1 cellular context compared by ENCODE assay signal in genomic region chr14:52313903-52314481, GRCh38.
A peak's percentile ranks its signal among the peaks of the same experiment; 100 is the strongest.
TF ChIP-seq lines count a peak whose summit lies in the region.

A gene with protein sequence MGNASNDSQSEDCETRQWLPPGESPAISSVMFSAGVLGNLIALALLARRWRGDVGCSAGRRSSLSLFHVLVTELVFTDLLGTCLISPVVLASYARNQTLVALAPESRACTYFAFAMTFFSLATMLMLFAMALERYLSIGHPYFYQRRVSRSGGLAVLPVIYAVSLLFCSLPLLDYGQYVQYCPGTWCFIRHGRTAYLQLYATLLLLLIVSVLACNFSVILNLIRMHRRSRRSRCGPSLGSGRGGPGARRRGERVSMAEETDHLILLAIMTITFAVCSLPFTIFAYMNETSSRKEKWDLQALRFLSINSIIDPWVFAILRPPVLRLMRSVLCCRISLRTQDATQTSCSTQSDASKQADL (plus strand): TSS chr14:52314312. CDS start chr14:52314549, 237 bp downstream.

TF ChIP-seq in WTC11, 78 proteins besides CTCF, POLR2A, EP300 and RAD21 (continues in another document):
- no peak for TF ChIP-seq ARID4B (CRISPR knock-in tag; IDR thresholded peaks at IDR 0.05; ENCODE audit: borderline replicate concordance)
- no peak for TF ChIP-seq TEAD4 (CRISPR knock-in tag; IDR thresholded peaks at IDR 0.05)
- TF ChIP-seq ETV6 (CRISPR knock-in tag; IDR thresholded peaks at IDR 0.05): peak; percentile 76
- TF ChIP-seq, protein P1, sequence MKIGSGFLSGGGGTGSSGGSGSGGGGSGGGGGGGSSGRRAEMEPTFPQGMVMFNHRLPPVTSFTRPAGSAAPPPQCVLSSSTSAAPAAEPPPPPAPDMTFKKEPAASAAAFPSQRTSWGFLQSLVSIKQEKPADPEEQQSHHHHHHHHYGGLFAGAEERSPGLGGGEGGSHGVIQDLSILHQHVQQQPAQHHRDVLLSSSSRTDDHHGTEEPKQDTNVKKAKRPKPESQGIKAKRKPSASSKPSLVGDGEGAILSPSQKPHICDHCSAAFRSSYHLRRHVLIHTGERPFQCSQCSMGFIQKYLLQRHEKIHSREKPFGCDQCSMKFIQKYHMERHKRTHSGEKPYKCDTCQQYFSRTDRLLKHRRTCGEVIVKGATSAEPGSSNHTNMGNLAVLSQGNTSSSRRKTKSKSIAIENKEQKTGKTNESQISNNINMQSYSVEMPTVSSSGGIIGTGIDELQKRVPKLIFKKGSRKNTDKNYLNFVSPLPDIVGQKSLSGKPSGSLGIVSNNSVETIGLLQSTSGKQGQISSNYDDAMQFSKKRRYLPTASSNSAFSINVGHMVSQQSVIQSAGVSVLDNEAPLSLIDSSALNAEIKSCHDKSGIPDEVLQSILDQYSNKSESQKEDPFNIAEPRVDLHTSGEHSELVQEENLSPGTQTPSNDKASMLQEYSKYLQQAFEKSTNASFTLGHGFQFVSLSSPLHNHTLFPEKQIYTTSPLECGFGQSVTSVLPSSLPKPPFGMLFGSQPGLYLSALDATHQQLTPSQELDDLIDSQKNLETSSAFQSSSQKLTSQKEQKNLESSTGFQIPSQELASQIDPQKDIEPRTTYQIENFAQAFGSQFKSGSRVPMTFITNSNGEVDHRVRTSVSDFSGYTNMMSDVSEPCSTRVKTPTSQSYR (CRISPR knock-in tag; IDR thresholded peaks at IDR 0.05): no peak
- 0 out of 2 replicates have a peak, but pooled peaks have one; percentile 60 for TF ChIP-seq ZNF232 (CRISPR knock-in tag; IDR thresholded peaks at IDR 0.05)
- no peak for TF ChIP-seq RELA (CRISPR knock-in tag; IDR thresholded peaks at IDR 0.05; ENCODE audit: borderline replicate concordance)
- 0 out of 2 replicates have a peak, but pooled peaks have one; percentile 56 for TF ChIP-seq NR3C1 (CRISPR knock-in tag; conservative IDR thresholded peaks at IDR 0.05; ENCODE audit: low read depth)
- TF ChIP-seq SOX15 (CRISPR knock-in tag; IDR thresholded peaks at IDR 0.05): no peak
- TF ChIP-seq EMX1 (CRISPR knock-in tag; IDR thresholded peaks at IDR 0.05): no peak
- TF ChIP-seq, protein P2, sequence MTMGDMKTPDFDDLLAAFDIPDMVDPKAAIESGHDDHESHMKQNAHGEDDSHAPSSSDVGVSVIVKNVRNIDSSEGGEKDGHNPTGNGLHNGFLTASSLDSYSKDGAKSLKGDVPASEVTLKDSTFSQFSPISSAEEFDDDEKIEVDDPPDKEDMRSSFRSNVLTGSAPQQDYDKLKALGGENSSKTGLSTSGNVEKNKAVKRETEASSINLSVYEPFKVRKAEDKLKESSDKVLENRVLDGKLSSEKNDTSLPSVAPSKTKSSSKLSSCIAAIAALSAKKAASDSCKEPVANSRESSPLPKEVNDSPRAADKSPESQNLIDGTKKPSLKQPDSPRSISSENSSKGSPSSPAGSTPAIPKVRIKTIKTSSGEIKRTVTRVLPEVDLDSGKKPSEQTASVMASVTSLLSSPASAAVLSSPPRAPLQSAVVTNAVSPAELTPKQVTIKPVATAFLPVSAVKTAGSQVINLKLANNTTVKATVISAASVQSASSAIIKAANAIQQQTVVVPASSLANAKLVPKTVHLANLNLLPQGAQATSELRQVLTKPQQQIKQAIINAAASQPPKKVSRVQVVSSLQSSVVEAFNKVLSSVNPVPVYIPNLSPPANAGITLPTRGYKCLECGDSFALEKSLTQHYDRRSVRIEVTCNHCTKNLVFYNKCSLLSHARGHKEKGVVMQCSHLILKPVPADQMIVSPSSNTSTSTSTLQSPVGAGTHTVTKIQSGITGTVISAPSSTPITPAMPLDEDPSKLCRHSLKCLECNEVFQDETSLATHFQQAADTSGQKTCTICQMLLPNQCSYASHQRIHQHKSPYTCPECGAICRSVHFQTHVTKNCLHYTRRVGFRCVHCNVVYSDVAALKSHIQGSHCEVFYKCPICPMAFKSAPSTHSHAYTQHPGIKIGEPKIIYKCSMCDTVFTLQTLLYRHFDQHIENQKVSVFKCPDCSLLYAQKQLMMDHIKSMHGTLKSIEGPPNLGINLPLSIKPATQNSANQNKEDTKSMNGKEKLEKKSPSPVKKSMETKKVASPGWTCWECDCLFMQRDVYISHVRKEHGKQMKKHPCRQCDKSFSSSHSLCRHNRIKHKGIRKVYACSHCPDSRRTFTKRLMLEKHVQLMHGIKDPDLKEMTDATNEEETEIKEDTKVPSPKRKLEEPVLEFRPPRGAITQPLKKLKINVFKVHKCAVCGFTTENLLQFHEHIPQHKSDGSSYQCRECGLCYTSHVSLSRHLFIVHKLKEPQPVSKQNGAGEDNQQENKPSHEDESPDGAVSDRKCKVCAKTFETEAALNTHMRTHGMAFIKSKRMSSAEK (CRISPR knock-in tag; IDR thresholded peaks at IDR 0.05; ENCODE audit: borderline replicate concordance): no peak
- no peak for TF ChIP-seq MLX (CRISPR knock-in tag; IDR thresholded peaks at IDR 0.05)
- TF ChIP-seq ZNF138 (CRISPR knock-in tag; conservative IDR thresholded peaks at IDR 0.05): peak; percentile 71; the same call in 1 of the 2 replicates
- TF ChIP-seq FOXP4 (CRISPR knock-in tag; IDR thresholded peaks at IDR 0.05): peak; percentile 48; the same call in 1 of the 2 replicates
- no peak for TF ChIP-seq JUN (CRISPR knock-in tag; IDR thresholded peaks at IDR 0.05)
- TF ChIP-seq, protein P3, sequence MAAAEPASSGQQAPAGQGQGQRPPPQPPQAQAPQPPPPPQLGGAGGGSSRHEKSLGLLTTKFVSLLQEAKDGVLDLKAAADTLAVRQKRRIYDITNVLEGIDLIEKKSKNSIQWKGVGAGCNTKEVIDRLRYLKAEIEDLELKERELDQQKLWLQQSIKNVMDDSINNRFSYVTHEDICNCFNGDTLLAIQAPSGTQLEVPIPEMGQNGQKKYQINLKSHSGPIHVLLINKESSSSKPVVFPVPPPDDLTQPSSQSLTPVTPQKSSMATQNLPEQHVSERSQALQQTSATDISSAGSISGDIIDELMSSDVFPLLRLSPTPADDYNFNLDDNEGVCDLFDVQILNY (CRISPR knock-in tag; IDR thresholded peaks at IDR 0.05): 0 out of 2 replicates have a peak, but pooled peaks have one; percentile 40
- TF ChIP-seq ERG (CRISPR knock-in tag; IDR thresholded peaks at IDR 0.05): no peak
- TF ChIP-seq SMAD3 (CRISPR knock-in tag; IDR thresholded peaks at IDR 0.05; ENCODE audit: borderline replicate concordance): peak; percentile 52; the same call in 1 of the 2 replicates
- TF ChIP-seq ZNF512 (CRISPR knock-in tag; IDR thresholded peaks at IDR 0.05; ENCODE audit: borderline replicate concordance): no peak
- TF ChIP-seq USF2 (CRISPR knock-in tag; IDR thresholded peaks at IDR 0.05): no peak
- TF ChIP-seq CREB1 (CRISPR knock-in tag; IDR thresholded peaks at IDR 0.05): no peak
- TF ChIP-seq ZNF423 (CRISPR knock-in tag; IDR thresholded peaks at IDR 0.05): peak; percentile 92
- TF ChIP-seq KAT7 (CRISPR knock-in tag; IDR thresholded peaks at IDR 0.05; ENCODE audit: borderline replicate concordance): no peak
- no peak for TF ChIP-seq RORB (CRISPR knock-in tag; IDR thresholded peaks at IDR 0.05)
- TF ChIP-seq, protein P4, sequence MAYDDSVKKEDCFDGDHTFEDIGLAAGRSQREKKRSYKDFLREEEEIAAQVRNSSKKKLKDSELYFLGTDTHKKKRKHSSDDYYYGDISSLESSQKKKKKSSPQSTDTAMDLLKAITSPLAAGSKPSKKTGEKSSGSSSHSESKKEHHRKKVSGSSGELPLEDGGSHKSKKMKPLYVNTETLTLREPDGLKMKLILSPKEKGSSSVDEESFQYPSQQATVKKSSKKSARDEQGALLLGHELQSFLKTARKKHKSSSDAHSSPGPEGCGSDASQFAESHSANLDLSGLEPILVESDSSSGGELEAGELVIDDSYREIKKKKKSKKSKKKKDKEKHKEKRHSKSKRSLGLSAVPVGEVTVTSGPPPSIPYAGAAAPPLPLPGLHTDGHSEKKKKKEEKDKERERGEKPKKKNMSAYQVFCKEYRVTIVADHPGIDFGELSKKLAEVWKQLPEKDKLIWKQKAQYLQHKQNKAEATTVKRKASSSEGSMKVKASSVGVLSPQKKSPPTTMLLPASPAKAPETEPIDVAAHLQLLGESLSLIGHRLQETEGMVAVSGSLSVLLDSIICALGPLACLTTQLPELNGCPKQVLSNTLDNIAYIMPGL (CRISPR knock-in tag; IDR thresholded peaks at IDR 0.05): 0 out of 2 replicates have a peak, but pooled peaks have one; percentile 30
